ENCODE assay signal across 9 cellular contexts in the genomic region with DNA sequence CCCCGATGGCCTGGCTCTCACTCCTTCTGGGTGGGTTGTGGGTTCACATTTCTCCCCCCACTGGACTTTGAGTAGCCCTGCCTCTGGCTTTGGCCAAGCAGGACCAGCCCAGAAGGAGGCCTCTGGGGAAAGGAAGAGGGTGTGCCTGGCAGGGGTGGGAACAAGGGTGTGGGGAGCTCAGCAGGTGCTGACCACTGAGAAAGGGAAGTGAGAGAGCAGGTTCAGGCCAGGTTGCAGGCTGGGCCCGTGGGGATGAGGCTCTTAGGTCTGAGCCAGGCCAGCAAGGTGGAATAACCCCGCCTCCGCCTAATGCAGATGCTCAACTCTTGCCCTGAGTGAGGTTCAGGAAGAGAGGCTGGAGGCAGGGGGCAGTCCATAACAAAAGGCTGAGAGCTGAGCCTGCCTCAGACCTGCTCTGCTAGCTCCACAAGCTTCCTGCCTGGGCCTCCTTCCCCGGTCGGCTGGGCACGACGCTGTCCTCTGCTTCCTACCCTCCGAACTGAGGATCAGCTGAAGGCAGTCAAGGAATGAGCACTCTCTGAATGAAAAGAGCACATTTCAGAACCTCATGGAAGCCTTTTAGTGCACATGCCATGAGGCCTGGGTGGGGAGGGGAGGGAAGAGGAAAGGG.
DNase-seq lines count a peak whose midpoint lies in the region; ATAC-seq and TF ChIP-seq lines count a peak whose summit lies in the region.
"Had no signal": no experiment of that assay in that cellular context is flagged by ENCODE, and none has a peak within 500 bp of the region (broad histone marks: within the 10 kb centered on the region; RNA-seq: fewer than 3 reads in every experiment).

No MANE protein-coding gene starts in this region.

- H3K9me2 ChIP-seq in OCI-LY7 (ENCODE audit: insufficient read depth, low read length), result no peaks in the 10 kb centered on the region

- no peaks in the 10 kb centered on the region for H3K9me3 ChIP-seq in OCI-LY7 (ENCODE audit: low read length)
- H3K9me3 ChIP-seq in sigmoid colon, result no peaks in the 10 kb centered on the region
- no peaks in the 10 kb centered on the region for H3K9me3 ChIP-seq in CD4-positive, alpha-beta memory T cell (ENCODE audit: control insufficient read depth in 1 of 2, low read length in 2 of 2)

- H3K9me3 Mint-ChIP-seq in stimulated activated naive CD8-positive, alpha-beta T cell treated with anti-CD3 and anti-CD28 coated beads, Interleukin-15, amount 100 ng/mL, for 72 hours, result no peaks in the 10 kb centered on the region
- H3K9me3 Mint-ChIP-seq in chondrocyte (ENCODE audit: low read depth), result peaks cover 3% of the 10 kb centered on the region
- H3K9me3 Mint-ChIP-seq in CD4-positive, alpha-beta memory T cell, result peaks cover 0 to 15% (median 2%) of the 10 kb centered on the region in 8 donors

- peak overlapping the region; percentile 53; the same call in 1 of the 2 replicates for H2AFZ ChIP-seq in OCI-LY7 (ENCODE audit: low read length)

- H3K36me3 ChIP-seq in OCI-LY7 (ENCODE audit: insufficient read depth, low read length) (no peaks in the 10 kb centered on the region), sigmoid colon (no peaks in the 10 kb centered on the region)
- H3K36me3 ChIP-seq in CD4-positive, alpha-beta memory T cell (ENCODE audit: insufficient read depth, low read length), result no peaks in the 10 kb centered on the region

- 56 to 67% methylated on average over 9 of the region's 9 CpGs for WGBS in sigmoid colon, 2 donors

- TF ChIP-seq EP300 in sigmoid colon (IDR thresholded peaks at IDR 0.05), result no peak

- H3K27me3 ChIP-seq in sigmoid colon, result no peaks in the 10 kb centered on the region
- no peaks in the 10 kb centered on the region for H3K27me3 ChIP-seq in CD4-positive, alpha-beta memory T cell (ENCODE audit: insufficient read depth, low read length)

- POLR2A ChIA-PET in OCI-LY7 (lab: Charles Lee), result interaction anchor here (0.7 to 1.4 kb wide), 5 partner anchors 9 to 258 kb away, joined by 3 to 5 read pairs (median 4); no protein-coding TSS in a partner anchor
- POLR2A ChIA-PET in CD4-positive, alpha-beta memory T cell (lab: Charles Lee; ENCODE audit: partially characterized antibody), result no interaction called here

- no peak overlapping the region for H3K4me3 Mint-ChIP-seq in stimulated activated naive CD8-positive, alpha-beta T cell treated with anti-CD3 and anti-CD28 coated beads, Interleukin-15, amount 100 ng/mL, for 72 hours
- no peak overlapping the region for H3K4me3 Mint-ChIP-seq in chondrocyte (ENCODE audit: unreplicated experiment)
- H3K4me3 Mint-ChIP-seq in CD4-positive, alpha-beta memory T cell, result no peak overlapping the region

- peaks cover 62% of the 10 kb centered on the region for H3K27me3 Mint-ChIP-seq in stimulated activated naive CD8-positive, alpha-beta T cell treated with anti-CD3 and anti-CD28 coated beads, Interleukin-15, amount 100 ng/mL, for 72 hours
- H3K27me3 Mint-ChIP-seq in chondrocyte (ENCODE audit: low read depth), result peaks cover 48% of the 10 kb centered on the region
- H3K27me3 Mint-ChIP-seq in CD4-positive, alpha-beta memory T cell, result peaks cover 3 to 7% of the 10 kb centered on the region in 2 donors

- H3K27ac ChIP-seq in OCI-LY7 (ENCODE audit: low read depth, low read length, poor library complexity, severe bottlenecking), result peak overlapping the region; percentile 81
- no peak overlapping the region for H3K27ac ChIP-seq in sigmoid colon
- H3K27ac ChIP-seq in CD4-positive, alpha-beta memory T cell (ENCODE audit: low read depth, low read length), result no peak overlapping the region

- peak; percentile 19 for ATAC-seq in stimulated activated naive CD8-positive, alpha-beta T cell treated with anti-CD3 and anti-CD28 coated beads, Interleukin-15, Interleukin-2, amounts not matched to agents 100 U/mL and 50 U/mL, for 24 hours
- ATAC-seq in stimulated activated naive CD8-positive, alpha-beta T cell treated with anti-CD3 and anti-CD28 coated beads, Interleukin-15, amount 100 ng/mL, for 72 hours, result no peak
- peak; percentile 77 for ATAC-seq in HG02870 (IDR thresholded peaks at IDR 0.05; ENCODE audit: unreplicated experiment)

- H3K4me3 ChIP-seq in OCI-LY7 (ENCODE audit: low read depth, low read length, poor library complexity, severe bottlenecking) (peak overlapping the region; percentile 28), sigmoid colon (no peak overlapping the region)
- H3K4me3 ChIP-seq in CD4-positive, alpha-beta memory T cell (ENCODE audit: low read length in 2 of 2), result no peak overlapping the region

- TF ChIP-seq POLR2A in sigmoid colon (IDR thresholded peaks at IDR 0.05), result no peak

- no peak for DNase-seq in stimulated activated naive CD8-positive, alpha-beta T cell treated with anti-CD3 and anti-CD28 coated beads, Interleukin-15, Interleukin-2, amounts not matched to agents 100 U/mL and 50 U/mL, for 24 hours
- no peak for DNase-seq in stimulated activated naive CD8-positive, alpha-beta T cell treated with anti-CD3 and anti-CD28 coated beads, Interleukin-15, amount 100 ng/mL, for 72 hours
- DNase-seq in OCI-LY7 (ENCODE audit: low spot score) (peak; percentile 93), sigmoid colon (no peak), chondrocyte (ENCODE audit: low spot score) (no peak), cerebellar cortex (ENCODE audit: low spot score) (no peak)
- DNase-seq in CD4-positive, alpha-beta memory T cell, result no peak
- DNase-seq: NCI-H1436 treated with DMSO at 0.1 percent for 48 hours had no signal

- TF ChIP-seq CTCF in OCI-LY7 (conservative IDR thresholded peaks at IDR 0.05; ENCODE audit: low read length), result no peak; the same call in 1 of the 2 replicates
- TF ChIP-seq CTCF in sigmoid colon (IDR thresholded peaks at IDR 0.05), result no peak
- TF ChIP-seq CTCF in chondrocyte (IDR thresholded peaks at IDR 0.05), result no peak

- H3K4me1 ChIP-seq in OCI-LY7 (ENCODE audit: insufficient read depth, low read length, poor library complexity, severe bottlenecking) (peaks cover 83% of the 10 kb centered on the region), sigmoid colon (no peaks in the 10 kb centered on the region)
- peaks cover 6% of the 10 kb centered on the region for H3K4me1 ChIP-seq in CD4-positive, alpha-beta memory T cell (ENCODE audit: insufficient read depth, low read length)

- H3K4me1 Mint-ChIP-seq in stimulated activated naive CD8-positive, alpha-beta T cell treated with anti-CD3 and anti-CD28 coated beads, Interleukin-15, amount 100 ng/mL, for 72 hours, result peaks cover 26% of the 10 kb centered on the region
- no peaks in the 10 kb centered on the region for H3K4me1 Mint-ChIP-seq in chondrocyte (ENCODE audit: low read depth)
- H3K4me1 Mint-ChIP-seq in CD4-positive, alpha-beta memory T cell, result peaks cover 5 to 10% (median 7%) of the 10 kb centered on the region in 4 donors

- peaks cover 2% of the 10 kb centered on the region for H3K36me3 Mint-ChIP-seq in chondrocyte (ENCODE audit: low read depth)
- H3K36me3 Mint-ChIP-seq in CD4-positive, alpha-beta memory T cell, result no peaks in the 10 kb centered on the region

- no peak overlapping the region for H3K27ac Mint-ChIP-seq in stimulated activated naive CD8-positive, alpha-beta T cell treated with anti-CD3 and anti-CD28 coated beads, Interleukin-15, amount 100 ng/mL, for 72 hours
- no peak overlapping the region for H3K27ac Mint-ChIP-seq in chondrocyte (ENCODE audit: unreplicated experiment)
- peak overlapping the region in 1 of 7 donors; percentile 59 for H3K27ac Mint-ChIP-seq in CD4-positive, alpha-beta memory T cell

- no peaks in the 10 kb centered on the region for H4K20me1 ChIP-seq in OCI-LY7 (ENCODE audit: insufficient read depth, low read length)

- H3K4me2 ChIP-seq in OCI-LY7 (ENCODE audit: low read length), result peak overlapping the region; percentile 72

- no TSS peak for BruUV-seq in OCI-LY7 (replicated peaks; lab: Mats Ljungman, UMichigan)

- intact Hi-C loops in OCI-LY7 (cut with micrococcal nuclease; ENCODE audit: unreplicated experiment), result loop anchor here (1.0 to 2.0 kb wide), 3 partner anchors 36 to 134 kb away; no protein-coding TSS in a partner anchor
- intact Hi-C loops in sigmoid colon (cut with DNase I), result no loop called here
- intact Hi-C loops in CD4-positive, alpha-beta memory T cell (cut with micrococcal nuclease), result no loop called here

- CTCF ChIA-PET in OCI-LY7 (lab: Charles Lee; ENCODE audit: unreplicated experiment), result interaction anchor here (0.5 kb wide), 1 partner anchor 34 kb away, joined by 3 read pairs; no protein-coding TSS in a partner anchor
- CTCF ChIA-PET in CD4-positive, alpha-beta memory T cell (lab: Charles Lee; ENCODE audit: partially characterized antibody), result no interaction called here

- no peaks in the 10 kb centered on the region for H3K79me2 ChIP-seq in OCI-LY7 (ENCODE audit: insufficient read depth, low read depth, low read length)
